15 cellular contexts compared by ENCODE assay signal in the genomic region with DNA sequence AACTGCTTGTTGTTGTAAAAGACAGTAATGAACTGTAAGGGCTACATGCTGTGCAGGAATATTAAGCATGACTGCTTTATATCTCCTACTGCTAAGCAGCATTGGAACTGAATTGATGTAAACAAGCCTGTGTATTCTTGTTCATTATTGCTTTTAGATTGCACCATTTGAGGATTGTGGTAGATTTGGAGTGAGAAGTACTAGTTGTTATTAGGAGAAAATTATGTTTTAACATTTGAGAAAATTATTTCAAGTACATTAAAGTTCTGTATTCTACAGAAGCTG.
DNase-seq lines count a peak whose midpoint lies in the region; ATAC-seq and TF ChIP-seq lines count a peak whose summit lies in the region.
"Had no signal": no experiment of that assay in that cellular context is flagged by ENCODE, and none has a peak within 500 bp of the region (broad histone marks: within the 10 kb centered on the region; RNA-seq: fewer than 3 reads in every experiment).

No MANE protein-coding gene starts in this region.

- no peaks in the 10 kb centered on the region for H4K20me1 ChIP-seq in DND-41 (ENCODE audit: insufficient read depth, low read length)
- H4K20me1 ChIP-seq in osteoblast (ENCODE audit: insufficient read depth, low read length), result no peaks in the 10 kb centered on the region

- peak overlapping the region; percentile 86 for H3K4me2 ChIP-seq in DND-41 (ENCODE audit: insufficient read depth, low read length)
- no peak overlapping the region for H3K4me2 ChIP-seq in osteoblast (ENCODE audit: insufficient read depth, low read length)

- peaks cover under 1% of the 10 kb centered on the region for H3K9me3 ChIP-seq in DND-41 (ENCODE audit: insufficient read depth, low read length, severe bottlenecking)
- H3K9me3 ChIP-seq in osteoblast (ENCODE audit: low read depth, low read length), result no peaks in the 10 kb centered on the region
- H3K9me3 ChIP-seq: gastrocnemius medialis, neutrophil had no signal

- no peaks in the 10 kb centered on the region for H3K79me2 ChIP-seq in DND-41 (ENCODE audit: insufficient read depth, low read length)
- peaks cover 2% of the 10 kb centered on the region for H3K79me2 ChIP-seq in osteoblast (ENCODE audit: insufficient read depth, low read length)

- peaks cover 43% of the 10 kb centered on the region for H3K4me1 ChIP-seq in DND-41 (ENCODE audit: insufficient read depth, low read length)
- H3K4me1 ChIP-seq in osteoblast (ENCODE audit: insufficient read depth, low read length), result peaks cover 24% of the 10 kb centered on the region

- H3K27me3 ChIP-seq in DND-41 (ENCODE audit: insufficient read depth, low read length, poor library complexity) (no peaks in the 10 kb centered on the region), osteoblast (ENCODE audit: insufficient read depth, low read length) (no peaks in the 10 kb centered on the region)
- H3K27me3 ChIP-seq: gastrocnemius medialis, neutrophil had no signal

- DNase-seq in DND-41 (no peak), NCI-H69 (lab: John Stamatoyannopoulos, UW) (peak; percentile 49), erythroblast (lab: John Stamatoyannopoulos, UW) (peak; percentile 9 to 53), osteoblast (ENCODE audit: insufficient read length, low spot score, missing footprints) (peak; percentile 30), NCI-H510A treated with DMSO at 0.1 percent for 48 hours (lab: John Stamatoyannopoulos, UW) (no peak), SKM-1 treated with dmso at 0.1 percent for 144 hours (lab: John Stamatoyannopoulos, UW; ENCODE audit: unreplicated experiment) (no peak)
- DNase-seq in stimulated activated CD4-positive, alpha-beta T cell treated with anti-CD3 and anti-CD28 coated beads, Interleukin-12 subunit alpha, Interleukin-12 subunit beta, amount 100 ng/mL, for 4 hours, result no peak
- no peak for DNase-seq in stimulated activated CD4-positive, alpha-beta T cell treated with anti-CD3 and anti-CD28 coated beads, Interleukin-2, amount 100 ng/mL, for 24 hours
- DNase-seq: activated naive CD4-positive, alpha-beta T cell; C1 segment of cervical spinal cord; gastrocnemius medialis; H7; NCI-H1092 treated with DMSO at 0.1 percent for 48 hours had no signal

- H3K27ac ChIP-seq in DND-41 (ENCODE audit: low read length) (peak overlapping the region; percentile 89), osteoblast (ENCODE audit: low read depth, low read length) (no peak overlapping the region)
- H3K27ac ChIP-seq: neutrophil had no signal

- H3K4me3 ChIP-seq in DND-41 (ENCODE audit: low read depth in 1 of 2, low read length in 2 of 2) (no peak overlapping the region), osteoblast (ENCODE audit: insufficient read depth, low read length) (no peak overlapping the region)

- H2AFZ ChIP-seq in DND-41 (ENCODE audit: low read depth, low read length) (peak overlapping the region; percentile 14; the same call in 1 of the 2 replicates), osteoblast (ENCODE audit: low read length) (no peak overlapping the region)

- H3K36me3 ChIP-seq in DND-41 (ENCODE audit: insufficient read depth, low read length) (peaks cover 2% of the 10 kb centered on the region), osteoblast (ENCODE audit: insufficient read depth, low read length) (no peaks in the 10 kb centered on the region)
- H3K36me3 ChIP-seq: gastrocnemius medialis, neutrophil had no signal

- TF ChIP-seq POLR2A in erythroblast (IDR thresholded peaks at IDR 0.05; ENCODE audit: low read length), result no peak

- no peak overlapping the region; the same call in 1 of the 2 replicates for H3K9ac ChIP-seq in DND-41 (ENCODE audit: low read depth, low read length)

- no peak for TF ChIP-seq CTCF in DND-41 (IDR thresholded peaks at IDR 0.05; ENCODE audit: borderline replicate concordance, extremely low read depth, low read length, poor library complexity, severe bottlenecking)
- TF ChIP-seq CTCF in osteoblast (IDR thresholded peaks at IDR 0.05; ENCODE audit: extremely low read depth, low read depth, low read length), result no peak

- no peak for ATAC-seq in DND-41 (ENCODE audit: insufficient read depth, low read depth)
- ATAC-seq: activated CD4-positive, CD25-positive, alpha-beta regulatory T cell treated with anti-CD3 and anti-CD28 coated beads, Interleukin-2, amount 50 U/mL, for 24 hours; gastrocnemius medialis had no signal

Comparison
In these comparisons a context has a peak if more than half of its experiments do, and no peak if none do; other contexts are left out.
1. DNase-seq: peak in NCI-H69 (single experiment), erythroblast (2 of 2) and osteoblast (single experiment); none in DND-41 (single experiment), NCI-H510A treated with DMSO at 0.1 percent for 48 hours (single experiment), SKM-1 treated with dmso at 0.1 percent for 144 hours (single experiment), stimulated activated CD4-positive, alpha-beta T cell treated with anti-CD3 and anti-CD28 coated beads, Interleukin-12 subunit alpha, Interleukin-12 subunit beta, amount 100 ng/mL, for 4 hours (single experiment) and stimulated activated CD4-positive, alpha-beta T cell treated with anti-CD3 and anti-CD28 coated beads, Interleukin-2, amount 100 ng/mL, for 24 hours (0 of 2).